ENCODE assay signal across 15 cellular contexts in the genomic region with DNA sequence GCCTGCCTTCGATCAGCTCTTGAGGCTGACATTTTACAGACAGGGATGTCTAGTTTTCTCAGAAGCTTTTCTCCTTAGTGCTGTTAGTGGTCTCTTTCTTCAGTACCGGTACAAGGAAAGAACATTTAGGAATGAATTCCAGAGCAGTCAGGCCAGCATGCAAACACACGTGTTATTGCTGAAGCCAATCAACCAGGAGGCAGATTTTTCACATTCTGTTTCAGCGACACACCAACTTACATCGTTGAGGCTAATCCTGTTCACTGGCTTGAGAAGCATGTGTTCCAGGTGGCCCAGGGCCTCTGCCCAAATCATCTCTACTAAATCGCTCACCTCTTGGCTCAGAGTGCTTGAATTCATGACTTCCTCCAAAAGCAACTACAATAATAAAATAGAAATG. TPM values are rescaled to one million over a fixed set of nuclear protein-coding genes. Genes with fewer than 3 reads are reported as not detected.
DNase-seq lines count a peak whose midpoint lies in the region; TF ChIP-seq lines count a peak whose summit lies in the region.
"Had no signal": no experiment of that assay in that cellular context is flagged by ENCODE, and none has a peak within 500 bp of the region (broad histone marks: within the 10 kb centered on the region; RNA-seq: fewer than 3 reads in every experiment).

No MANE protein-coding gene starts in this region.

- in situ Hi-C loops in ACHN (cut with HindIII; ENCODE audit: low pct_ligation_motif_present, low pct_unique_long_range_greater_than_20kb, low sequenced_read_pairs) = no loop called here

- H3K27me3 Mint-ChIP-seq in immature natural killer cell (ENCODE audit: low read depth in 3 of 3) = no peaks in the 10 kb centered on the region

- no peak for TF ChIP-seq CTCF in choroid plexus epithelial cell (conservative IDR thresholded peaks at IDR 0.05; ENCODE audit: low read depth, low read length)

- peaks cover 25 to 78% (median 46%) of the 10 kb centered on the region in 3 donors for H3K36me3 Mint-ChIP-seq in immature natural killer cell

- no peak overlapping the region for H3K4me3 Mint-ChIP-seq in immature natural killer cell
- H3K4me3 Mint-ChIP-seq: CD14-positive monocyte; CD8-positive, alpha-beta T cell; H9 had no signal

- H3K9me3 Mint-ChIP-seq in immature natural killer cell = no peaks in the 10 kb centered on the region
- H3K9me3 Mint-ChIP-seq: CD14-positive monocyte; CD8-positive, alpha-beta T cell; H9 had no signal

- peak overlapping the region in 1 of 6 donors; percentile 29 for H3K27ac Mint-ChIP-seq in immature natural killer cell
- H3K27ac Mint-ChIP-seq: CD8-positive, alpha-beta T cell; H9 had no signal

- H3K4me1 Mint-ChIP-seq in immature natural killer cell = peaks cover 0 to 3% of the 10 kb centered on the region in 2 donors
- H3K4me1 Mint-ChIP-seq: CD14-positive monocyte, H9 had no signal

- H3K4me3 ChIP-seq in choroid plexus epithelial cell (ENCODE audit: low read depth, low read length) = no peak overlapping the region

- DNase-seq in ACHN (peak; percentile 14), HCEC 1CT (peak; percentile 7), choroid plexus epithelial cell (ENCODE audit: low read depth) (peak; percentile 66), kidney tubule cell (ENCODE audit: low spot score) (peak; percentile 50), NCI-H774 (lab: John Stamatoyannopoulos, UW) (no peak), NCI-H526 (lab: John Stamatoyannopoulos, UW) (no peak), DMS 273 treated with DMSO at 0.1 percent for 48 hours (lab: John Stamatoyannopoulos, UW) (no peak), immature natural killer cell (no peak)
- DNase-seq: CD8-positive, alpha-beta T cell; COR-L47; DND-41; GDM1; GOT3; H9 had no signal

RNA-seq across cellular contexts. Expression of a gene that starts 19.2 kb away (rescaled TPM):
- 10 to 100 TPM; 50.0 to 73.8 (median 54.5) TPM for polyA plus RNA-seq in immature natural killer cell

Comparison
In these comparisons a context has a peak if more than half of its experiments do, and no peak if none do; other contexts are left out.
1. DNase-seq: peak in ACHN (single experiment), HCEC 1CT (single experiment), choroid plexus epithelial cell (single experiment) and kidney tubule cell (single experiment); none in NCI-H774 (single experiment), NCI-H526 (0 of 2), DMS 273 treated with DMSO at 0.1 percent for 48 hours (single experiment) and immature natural killer cell (0 of 3).